ENCODE assay signal across 8 cellular contexts in genomic region chrX:53080628-53081580, GRCh38. TPM values are rescaled to one million over a fixed set of nuclear protein-coding genes. Genes with fewer than 3 reads are reported as not detected.
DNase-seq lines count a peak whose midpoint lies in the region; ATAC-seq and TF ChIP-seq lines count a peak whose summit lies in the region.

No MANE protein-coding gene starts in this region.

- H3K27me3 ChIP-seq in right lobe of liver (no peaks in the 10 kb centered on the region), thyroid gland (no peaks in the 10 kb centered on the region)

- H3K9me3 ChIP-seq in right lobe of liver (no peaks in the 10 kb centered on the region), thyroid gland (no peaks in the 10 kb centered on the region)

- H3K27ac ChIP-seq in right lobe of liver: peak overlapping the region in 2 of 3 donors; percentile 37 to 44
- H3K27ac ChIP-seq in thyroid gland: peak overlapping the region; percentile 68 to 94 (median 75)

- TF ChIP-seq CTCF in right lobe of liver (IDR thresholded peaks at IDR 0.05): no peak
- no peak for TF ChIP-seq CTCF in thyroid gland (IDR thresholded peaks at IDR 0.05)

- WGBS in right lobe of liver (ENCODE audit: insufficient coverage, low coverage, low lambda C conversion rate, missing lambda C conversion rate): 30% methylated on average over 15 of the region's 17 CpGs
- WGBS in thyroid gland, 2 donors: 45 to 47% methylated on average over 7 to 8 of the region's 17 CpGs

- H3K27me3 Mint-ChIP-seq in activated naive CD8-positive, alpha-beta T cell treated with anti-CD3 and anti-CD28 coated beads for 36 hours: no peaks in the 10 kb centered on the region

- H3K36me3 ChIP-seq in right lobe of liver (no peaks in the 10 kb centered on the region), thyroid gland (peaks cover 0 to 9% of the 10 kb centered on the region in 2 donors)

- TF ChIP-seq POLR2A in right lobe of liver (IDR thresholded peaks at IDR 0.05): no peak
- no peak for TF ChIP-seq POLR2A in thyroid gland (IDR thresholded peaks at IDR 0.05)

- peak; percentile 72 for DNase-seq in activated effector memory CD4-positive, alpha-beta T cell treated with anti-CD3 and anti-CD28 coated beads, Interleukin-2, amount 50 U/mL, for 16 hours
- no peak for DNase-seq in activated effector memory CD4-positive, alpha-beta T cell treated with Interleukin-2 at 50 U/mL for 16 hours
- no peak for DNase-seq in activated naive CD8-positive, alpha-beta T cell treated with anti-CD3 and anti-CD28 coated beads for 36 hours
- no peak for DNase-seq in right lobe of liver
- DNase-seq in thyroid gland: no peak
- DNase-seq in DMS153 (lab: John Stamatoyannopoulos, UW): no peak
- no peak for DNase-seq in UCSD-AML1 (lab: John Stamatoyannopoulos, UW; ENCODE audit: unreplicated experiment)

- peak overlapping the region; percentile 78 for H3K4me3 Mint-ChIP-seq in activated naive CD8-positive, alpha-beta T cell treated with anti-CD3 and anti-CD28 coated beads for 36 hours

- no peaks in the 10 kb centered on the region for H3K9me3 Mint-ChIP-seq in activated naive CD8-positive, alpha-beta T cell treated with anti-CD3 and anti-CD28 coated beads for 36 hours

- H3K4me1 ChIP-seq in right lobe of liver: peaks cover 0 to 3% (median 0%) of the 10 kb centered on the region in 4 donors
- H3K4me1 ChIP-seq in thyroid gland: peaks cover 5 to 10% of the 10 kb centered on the region in 2 donors

- intact Hi-C loops in right lobe of liver (cut with DNase I) (no loop called here), thyroid gland (cut with DNase I) (no loop called here)

- H3K27ac Mint-ChIP-seq in activated naive CD8-positive, alpha-beta T cell treated with anti-CD3 and anti-CD28 coated beads for 36 hours: peak overlapping the region; percentile 89

- peaks cover 30% of the 10 kb centered on the region for H3K36me3 Mint-ChIP-seq in activated naive CD8-positive, alpha-beta T cell treated with anti-CD3 and anti-CD28 coated beads for 36 hours

- no peak overlapping the region for H3K4me3 ChIP-seq in right lobe of liver
- H3K4me3 ChIP-seq in thyroid gland (replicated peaks in 1 of 3): no peak overlapping the region

- no peak for ATAC-seq in right lobe of liver
- no peak for ATAC-seq in HG02885 (IDR thresholded peaks at IDR 0.05; ENCODE audit: poor library complexity, unreplicated experiment)

- peaks cover 25% of the 10 kb centered on the region for H3K4me1 Mint-ChIP-seq in activated naive CD8-positive, alpha-beta T cell treated with anti-CD3 and anti-CD28 coated beads for 36 hours

RNA-seq across cellular contexts. Expression of gene TSPYL2, which starts 1.3 kb away (rescaled TPM):
- 10 to 100 TPM; 46.7 to 52.7 TPM for total RNA-seq in activated naive CD8-positive, alpha-beta T cell treated with anti-CD3 and anti-CD28 coated beads for 36 hours
- total RNA-seq in right lobe of liver (1 to 10 TPM; 2.8 to 8.8 (median 4.9) TPM), thyroid gland (10 to 100 TPM; 30.9 to 83.1 (median 49.1) TPM)

RNA-seq across cellular contexts. Expression of gene KANTR, which starts 13.0 kb away (rescaled TPM):
- total RNA-seq in activated naive CD8-positive, alpha-beta T cell treated with anti-CD3 and anti-CD28 coated beads for 36 hours: 1 to 10 TPM; 6.3 to 6.4 TPM
- total RNA-seq in right lobe of liver: 1 to 10 TPM; 2.2 to 6.1 (median 4.0) TPM
- total RNA-seq in thyroid gland: 10 to 100 TPM; 15.5 to 41.5 (median 21.8) TPM

RNA-seq across cellular contexts. Expression of gene GPR173, which starts 32.3 kb away (rescaled TPM):
- under 1 TPM; 0.56 to 0.64 TPM for total RNA-seq in activated naive CD8-positive, alpha-beta T cell treated with anti-CD3 and anti-CD28 coated beads for 36 hours
- total RNA-seq in right lobe of liver (under 1 TPM in 3 of 6 experiments, not detected in 3; 0.13 to 0.51 (median 0.23) TPM), thyroid gland (1 to 10 TPM in 2 of 4 donors, under 1 TPM in 2; 0.78 to 1.3 (median 1.1) TPM)
